Comparison of ENCODE assay signal across 10 cellular contexts in the genomic region with DNA sequence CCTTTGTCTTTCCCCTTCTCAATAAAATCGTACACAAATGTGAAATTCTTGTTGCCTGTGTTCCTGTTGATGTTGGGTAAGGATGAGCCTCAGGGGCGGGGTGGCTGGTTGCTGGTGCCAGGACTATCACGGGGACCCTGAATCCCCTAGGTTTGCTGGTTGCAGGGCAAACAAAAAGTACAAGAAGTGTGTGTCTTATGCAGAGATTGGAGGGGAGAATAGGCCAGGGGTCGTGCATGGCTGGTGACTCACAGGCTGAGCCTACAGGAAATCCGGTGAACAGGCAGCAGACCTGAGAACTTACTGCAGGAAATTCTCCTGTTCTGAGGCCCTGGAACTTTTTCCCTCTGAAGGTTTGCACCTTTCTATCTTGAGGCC. TPM values are rescaled to one million over a fixed set of nuclear protein-coding genes. Genes with fewer than 3 reads are reported as not detected.
A peak's percentile ranks its signal among the peaks of the same experiment; 100 is the strongest.
DNase-seq lines count a peak whose midpoint lies in the region; ATAC-seq lines count a peak whose summit lies in the region.
"Had no signal": no experiment of that assay in that cellular context is flagged by ENCODE, and none has a peak within 500 bp of the region (broad histone marks: within the 10 kb centered on the region; RNA-seq: fewer than 3 reads in every experiment).

No MANE protein-coding gene starts in this region.

- peak overlapping the region; percentile 71 for H3K27ac ChIP-seq in thymus (ENCODE audit: low read depth)

- no peaks in the 10 kb centered on the region for H3K9me3 ChIP-seq in thymus (ENCODE audit: control insufficient read depth)
- H3K9me3 ChIP-seq: uterus had no signal

- H3K9me3 Mint-ChIP-seq in activated naive CD4-positive, alpha-beta T cell treated with anti-CD3 and anti-CD28 coated beads, Interleukin-2, amount 50 U/mL, for 24 hours = no peaks in the 10 kb centered on the region
- no peaks in the 10 kb centered on the region for H3K9me3 Mint-ChIP-seq in activated T-helper 17 cell treated with anti-CD3 and anti-CD28 coated beads, Interleukin-2, amount 50 U/mL, for 72 hours
- peaks cover 0 to 2% (median 0%) of the 10 kb centered on the region in 6 donors for H3K9me3 Mint-ChIP-seq in immature natural killer cell

- no peaks in the 10 kb centered on the region for H3K27me3 Mint-ChIP-seq in activated naive CD4-positive, alpha-beta T cell treated with anti-CD3 and anti-CD28 coated beads, Interleukin-2, amount 50 U/mL, for 24 hours
- H3K27me3 Mint-ChIP-seq in activated T-helper 17 cell treated with anti-CD3 and anti-CD28 coated beads, Interleukin-2, amount 50 U/mL, for 72 hours = no peaks in the 10 kb centered on the region
- H3K27me3 Mint-ChIP-seq in immature natural killer cell (ENCODE audit: low read depth in 3 of 3) = peaks cover 8 to 25% (median 16%) of the 10 kb centered on the region in 3 donors

- no peak for ATAC-seq in activated T-helper 17 cell treated with anti-CD3 and anti-CD28 coated beads, Interleukin-2, amount 50 U/mL, for 72 hours (replicated peaks)
- ATAC-seq in HG03159 (IDR thresholded peaks at IDR 0.05; ENCODE audit: unreplicated experiment) = no peak

- H3K27me3 ChIP-seq in thymus (ENCODE audit: control insufficient read depth, insufficient read depth) = no peaks in the 10 kb centered on the region

- peaks cover 57% of the 10 kb centered on the region for H3K4me1 Mint-ChIP-seq in activated naive CD4-positive, alpha-beta T cell treated with anti-CD3 and anti-CD28 coated beads, Interleukin-2, amount 50 U/mL, for 24 hours
- H3K4me1 Mint-ChIP-seq in activated T-helper 17 cell treated with anti-CD3 and anti-CD28 coated beads, Interleukin-2, amount 50 U/mL, for 72 hours = peaks cover 23% of the 10 kb centered on the region
- peaks cover 48 to 55% of the 10 kb centered on the region in 2 donors for H3K4me1 Mint-ChIP-seq in immature natural killer cell

- no peaks in the 10 kb centered on the region for H3K36me3 ChIP-seq in thymus (ENCODE audit: control insufficient read depth, insufficient read depth)
- H3K36me3 ChIP-seq: uterus had no signal

- no peaks in the 10 kb centered on the region for H3K36me3 Mint-ChIP-seq in activated naive CD4-positive, alpha-beta T cell treated with anti-CD3 and anti-CD28 coated beads, Interleukin-2, amount 50 U/mL, for 24 hours
- H3K36me3 Mint-ChIP-seq in activated T-helper 17 cell treated with anti-CD3 and anti-CD28 coated beads, Interleukin-2, amount 50 U/mL, for 72 hours (ENCODE audit: low read depth) = no peaks in the 10 kb centered on the region
- H3K36me3 Mint-ChIP-seq in immature natural killer cell = peaks cover 0 to 3% (median 0%) of the 10 kb centered on the region in 3 donors

- no peak overlapping the region for H3K4me3 ChIP-seq in thymus (ENCODE audit: low read length)

- H3K4me1 ChIP-seq in thymus (ENCODE audit: control insufficient read depth, insufficient read depth, low read length) = peaks cover 8% of the 10 kb centered on the region
- H3K4me1 ChIP-seq: uterus had no signal

- H3K27ac Mint-ChIP-seq in activated naive CD4-positive, alpha-beta T cell treated with anti-CD3 and anti-CD28 coated beads, Interleukin-2, amount 50 U/mL, for 24 hours = peak overlapping the region; percentile 5
- no peak overlapping the region for H3K27ac Mint-ChIP-seq in activated T-helper 17 cell treated with anti-CD3 and anti-CD28 coated beads, Interleukin-2, amount 50 U/mL, for 72 hours
- H3K27ac Mint-ChIP-seq in immature natural killer cell = peak overlapping the region in 5 of 6 donors; percentile 20 to 89 (median 76)

- WGBS in thymus = 53% methylated on average over 5 of the region's 5 CpGs

- DNase-seq in activated naive CD4-positive, alpha-beta T cell treated with Interleukin-2 at 50 U/mL for 16 hours = no peak
- DNase-seq in immature natural killer cell (no peak), DMS153 (lab: John Stamatoyannopoulos, UW) (no peak), SIG-M5 (lab: John Stamatoyannopoulos, UW) (no peak)
- DNase-seq: SHP77 treated with DMSO at 0.1 percent for 48 hours, uterus had no signal

- no peak overlapping the region for H3K4me3 Mint-ChIP-seq in activated naive CD4-positive, alpha-beta T cell treated with anti-CD3 and anti-CD28 coated beads, Interleukin-2, amount 50 U/mL, for 24 hours
- peak overlapping the region; percentile 9 for H3K4me3 Mint-ChIP-seq in activated T-helper 17 cell treated with anti-CD3 and anti-CD28 coated beads, Interleukin-2, amount 50 U/mL, for 72 hours
- peak overlapping the region in 3 of 5 donors; percentile 2 to 47 (median 15) for H3K4me3 Mint-ChIP-seq in immature natural killer cell

RNA-seq across cellular contexts. Expression of gene ANXA2R, which starts 5.5 kb away (rescaled TPM):
- total RNA-seq in activated T-helper 17 cell treated with anti-CD3 and anti-CD28 coated beads, Interleukin-2, amount 50 U/mL, for 72 hours = 1 to 10 TPM; 2.4 to 6.2 TPM
- polyA plus RNA-seq in immature natural killer cell (10 to 100 TPM; 35.3 to 53.0 (median 44.3) TPM), thymus (68.7 TPM)
